ENCODE assay signal across 8 cellular contexts in genomic region chr22:46734213-46734722, GRCh38. TPM values are rescaled to one million over a fixed set of nuclear protein-coding genes. Genes with fewer than 3 reads are reported as not detected.
DNase-seq lines count a peak whose midpoint lies in the region; ATAC-seq and TF ChIP-seq lines count a peak whose summit lies in the region.
"Not testable (repeated sequence)": the region's sequence is repeated elsewhere in the genome, so short reads cannot be mapped to it uniquely, and the experiment has no call there.

No MANE protein-coding gene starts in this region.

- not testable (repeated sequence) for H3K9me2 ChIP-seq in OCI-LY1 (ENCODE audit: low read depth, low read length)

- not testable (repeated sequence) for H3K27me3 ChIP-seq in OCI-LY1 (ENCODE audit: insufficient read depth, low read length); adrenal gland; left ventricle myocardium inferior (ENCODE audit: low read depth); thyroid gland

- H3K9ac ChIP-seq in OCI-LY1 (ENCODE audit: low read length), result peak overlapping the region; percentile 62; the same call in 1 of the 2 replicates

- peaks cover 27% of the 10 kb centered on the region for H3K36me3 Mint-ChIP-seq in activated CD4-positive, alpha-beta T cell treated with anti-CD3 and anti-CD28 coated beads, Interleukin-2, amount 10 ng/mL, durations not matched to agents 24 days and 14 days (ENCODE audit: low read depth)
- not testable (repeated sequence) for H3K36me3 Mint-ChIP-seq in natural killer cell

- not testable (repeated sequence) for H3K9me3 ChIP-seq in OCI-LY1 (ENCODE audit: low read length); adrenal gland (replicated peaks in 1 of 3); left ventricle myocardium inferior (replicated peaks); thyroid gland

- H3F3A ChIP-seq in OCI-LY1 (ENCODE audit: insufficient read depth, low read length), result not testable (repeated sequence)

- peak overlapping the region; percentile 99 for H3K4me3 Mint-ChIP-seq in activated CD4-positive, alpha-beta T cell treated with anti-CD3 and anti-CD28 coated beads, Interleukin-2, amount 10 ng/mL, durations not matched to agents 24 days and 14 days
- H3K4me3 Mint-ChIP-seq in natural killer cell, result peak overlapping the region; percentile 85

- TF ChIP-seq CTCF in OCI-LY1 (IDR thresholded peaks at IDR 0.05; ENCODE audit: low read length); adrenal gland (IDR thresholded peaks at IDR 0.05); left ventricle myocardium inferior (IDR thresholded peaks at IDR 0.05; ENCODE audit: borderline replicate concordance); natural killer cell (IDR thresholded peaks at IDR 0.05); thyroid gland (IDR thresholded peaks at IDR 0.05): not testable (repeated sequence)

- H3K4me3 ChIP-seq in OCI-LY1 (ENCODE audit: low read depth, low read length, poor library complexity, severe bottlenecking), result peak overlapping the region; percentile 94
- not testable (repeated sequence) for H3K4me3 ChIP-seq in adrenal gland; thyroid gland (replicated peaks in 1 of 3)
- peak overlapping the region; percentile 5 for H3K4me3 ChIP-seq in left ventricle myocardium inferior

- intact Hi-C loops in activated CD4-positive, alpha-beta T cell treated with anti-CD3 and anti-CD28 coated beads, Interleukin-2, amount 10 ng/mL, durations not matched to agents 24 days and 14 days (cut with micrococcal nuclease); left ventricle myocardium inferior (cut with micrococcal nuclease); natural killer cell (cut with micrococcal nuclease); thyroid gland (cut with DNase I): not testable (repeated sequence)
- intact Hi-C loops in adrenal gland (cut with DNase I), result loop anchor here in 1 of 2 donors (10.0 kb wide), 1 partner anchor 159 kb away; no protein-coding TSS in a partner anchor

- peak overlapping the region; percentile 96 for H3K27ac ChIP-seq in OCI-LY1 (ENCODE audit: low read depth, low read length, poor library complexity, severe bottlenecking)
- peak overlapping the region in 4 of 5 donors; percentile 22 to 95 (median 64) for H3K27ac ChIP-seq in adrenal gland
- H3K27ac ChIP-seq in left ventricle myocardium inferior (replicated peaks), result peak overlapping the region; percentile 98
- peak overlapping the region; percentile 52 to 92 (median 90) for H3K27ac ChIP-seq in thyroid gland

- peaks cover 38% of the 10 kb centered on the region for H3K4me1 Mint-ChIP-seq in activated CD4-positive, alpha-beta T cell treated with anti-CD3 and anti-CD28 coated beads, Interleukin-2, amount 10 ng/mL, durations not matched to agents 24 days and 14 days
- peaks cover 51 to 58% of the 10 kb centered on the region in 2 donors for H3K4me1 Mint-ChIP-seq in natural killer cell

- DNase-seq in COLO668 (lab: John Stamatoyannopoulos, UW; ENCODE audit: unreplicated experiment) (peak; percentile 46), NCI-H1436 treated with DMSO at 0.1 percent for 48 hours (lab: John Stamatoyannopoulos, UW) (peak; percentile 39), adrenal gland (peak in 2 of 7 donors; percentile 48 to 83)
- DNase-seq in activated CD4-positive, alpha-beta T cell treated with anti-CD3 and anti-CD28 coated beads, Interleukin-2, amount 10 ng/mL, durations not matched to agents 24 days and 14 days; left ventricle myocardium inferior; natural killer cell; thyroid gland: not testable (repeated sequence)

- H3K4me1 ChIP-seq in OCI-LY1 (ENCODE audit: insufficient read depth, low read length, severe bottlenecking) (peaks cover 87% of the 10 kb centered on the region), adrenal gland (replicated peaks in 1 of 2) (peaks cover 49 to 80% of the 10 kb centered on the region in 2 donors), left ventricle myocardium inferior (peaks cover 96% of the 10 kb centered on the region), thyroid gland (peaks cover 74 to 79% of the 10 kb centered on the region in 2 donors)

- H3K36me3 ChIP-seq in OCI-LY1 (ENCODE audit: insufficient read depth, low read length), result peaks cover 14% of the 10 kb centered on the region; the same call in 1 of the 2 replicates
- not testable (repeated sequence) for H3K36me3 ChIP-seq in adrenal gland (replicated peaks in 1 of 2); left ventricle myocardium inferior; thyroid gland

- H2AFZ ChIP-seq in OCI-LY1 (ENCODE audit: low read length), result not testable (repeated sequence)

- TF ChIP-seq POLR2A in adrenal gland (IDR thresholded peaks at IDR 0.05), result peak in 1 of 2 donors; percentile 4
- TF ChIP-seq POLR2A in thyroid gland (IDR thresholded peaks at IDR 0.05), result not testable (repeated sequence)

- ATAC-seq in natural killer cell, result not testable (repeated sequence)

- 19 to 30% (median 24%) methylated on average over 12 of the region's 12 CpGs for WGBS in adrenal gland, 4 donors
- WGBS in thyroid gland, 2 donors, result 16 to 25% methylated on average over 12 of the region's 12 CpGs

- not testable (repeated sequence) for H3K9me3 Mint-ChIP-seq in activated CD4-positive, alpha-beta T cell treated with anti-CD3 and anti-CD28 coated beads, Interleukin-2, amount 10 ng/mL, durations not matched to agents 24 days and 14 days; natural killer cell

- not testable (repeated sequence) for H3K27me3 Mint-ChIP-seq in activated CD4-positive, alpha-beta T cell treated with anti-CD3 and anti-CD28 coated beads, Interleukin-2, amount 10 ng/mL, durations not matched to agents 24 days and 14 days; natural killer cell (ENCODE audit: low read depth in 2 of 2)

- H3K27ac Mint-ChIP-seq in activated CD4-positive, alpha-beta T cell treated with anti-CD3 and anti-CD28 coated beads, Interleukin-2, amount 10 ng/mL, durations not matched to agents 24 days and 14 days, result not testable (repeated sequence)
- peak overlapping the region; percentile 92 to 94 for H3K27ac Mint-ChIP-seq in natural killer cell

- H4K20me1 ChIP-seq in OCI-LY1 (ENCODE audit: insufficient read depth, low read length), result not testable (repeated sequence)

- peaks cover 47% of the 10 kb centered on the region for H3K79me2 ChIP-seq in OCI-LY1 (ENCODE audit: insufficient read depth, low read length)

- H3K4me2 ChIP-seq in OCI-LY1 (ENCODE audit: low read length), result peak overlapping the region; percentile 77

RNA-seq across cellular contexts. Expression of gene CERK, which starts 3.8 kb away (rescaled TPM):
- total RNA-seq in activated CD4-positive, alpha-beta T cell treated with anti-CD3 and anti-CD28 coated beads, Interleukin-2, amount 10 ng/mL, durations not matched to agents 24 days and 14 days, result 62.8 and 63.2 TPM in 2 replicates
- 10 to 100 TPM; 34.0 to 92.1 (median 48.0) TPM for total RNA-seq in adrenal gland
- polyA plus RNA-seq in adrenal gland, result 10 to 100 TPM; 18.6 to 24.3 (median 19.5) TPM
- 76.9 TPM for total RNA-seq in left ventricle myocardium inferior
- 10 to 100 TPM; 50.0 to 71.2 (median 55.6) TPM for total RNA-seq in natural killer cell
- 10 to 100 TPM; 74.6 to 84.7 (median 81.5) TPM for total RNA-seq in thyroid gland

RNA-seq across cellular contexts. Expression of gene TBC1D22A, which starts 28.2 kb away (rescaled TPM):
- total RNA-seq in activated CD4-positive, alpha-beta T cell treated with anti-CD3 and anti-CD28 coated beads, Interleukin-2, amount 10 ng/mL, durations not matched to agents 24 days and 14 days, result 39.2 and 41.0 TPM in 2 replicates
- total RNA-seq in adrenal gland, result 10 to 100 TPM; 18.8 to 44.2 (median 29.9) TPM
- polyA plus RNA-seq in adrenal gland, result 10 to 100 TPM; 11.5 to 17.4 (median 14.9) TPM
- 16.2 TPM for total RNA-seq in left ventricle myocardium inferior
- 10 to 100 TPM; 47.4 to 53.7 (median 53.2) TPM for total RNA-seq in natural killer cell
- 10 to 100 TPM; 26.7 to 34.6 (median 33.2) TPM for total RNA-seq in thyroid gland
